Comparison of ENCODE assay signal across 8 cellular contexts in genomic region chr2:74507926-74508520, GRCh38. TPM values are rescaled to one million over a fixed set of nuclear protein-coding genes. Genes with fewer than 3 reads are reported as not detected.
A peak's percentile ranks its signal among the peaks of the same experiment; 100 is the strongest.
DNase-seq lines count a peak whose midpoint lies in the region; ATAC-seq, FAIRE-seq and TF ChIP-seq lines count a peak whose summit lies in the region.

No MANE protein-coding gene starts in this region.

- WGBS in pancreas, 2 donors: 7 to 12% methylated on average over 38 of the region's 38 CpGs

- peak in 2 of 7 experiments; percentile 17 to 22 for DNase-seq in CD8-positive, alpha-beta T cell
- DNase-seq in activated CD4-positive, alpha-beta memory T cell treated with anti-CD3 and anti-CD28 coated beads, Interleukin-2, amount 10 ng/mL, durations not matched to agents 7 days and 5 days: peak; percentile 32
- peak; percentile 49 for DNase-seq in fibroblast of the conjunctiva (ENCODE audit: low read depth)
- peak in 3 of 6 donors; percentile 43 to 67 (median 63) for DNase-seq in pancreas
- no peak for DNase-seq in SIG-M5 treated with dmso at 0.1 percent for 504 hours (lab: John Stamatoyannopoulos, UW; ENCODE audit: unreplicated experiment)

- peaks cover 14% of the 10 kb centered on the region for H3K27me3 ChIP-seq in CD8-positive, alpha-beta T cell (ENCODE audit: insufficient read depth, low read length)
- peaks cover 0 to 11% (median under 1%) of the 10 kb centered on the region in 4 donors for H3K27me3 ChIP-seq in pancreas

- H3K9me3 ChIP-seq in CD8-positive, alpha-beta T cell (ENCODE audit: low read length): no peaks in the 10 kb centered on the region
- H3K9me3 ChIP-seq in KOPT-K1 (ENCODE audit: insufficient read depth, low read length, poor library complexity, severe bottlenecking) (no peaks in the 10 kb centered on the region), pancreas (no peaks in the 10 kb centered on the region)

- POLR2A ChIA-PET in CD8-positive, alpha-beta T cell (lab: Charles Lee): interaction anchor here (1.3 to 1.8 kb wide), 3 partner anchors 18 to 23 kb away, joined by 3 to 8 read pairs (median 5); partner anchors contain the start of genes AUP1, DQX1 and HTRA2
- POLR2A ChIA-PET in activated CD4-positive, alpha-beta memory T cell treated with anti-CD3 and anti-CD28 coated beads, Interleukin-2, amount 10 ng/mL, durations not matched to agents 7 days and 5 days (lab: Charles Lee): interaction anchor here (1.1 to 5.1 kb wide), 7 partner anchors 8 to 50 kb away, joined by 3 to 52 read pairs (median 11); partner anchors contain the start of genes AUP1, CCDC142, HTRA2 and LBX2

- H3K27ac Mint-ChIP-seq in CD8-positive, alpha-beta T cell: peak overlapping the region; percentile 99
- H3K27ac Mint-ChIP-seq in activated CD4-positive, alpha-beta memory T cell treated with anti-CD3 and anti-CD28 coated beads, Interleukin-2, amount 10 ng/mL, durations not matched to agents 7 days and 5 days: peak overlapping the region; percentile 99

- peaks cover 29% of the 10 kb centered on the region for H3K36me3 Mint-ChIP-seq in CD8-positive, alpha-beta T cell
- peaks cover 38% of the 10 kb centered on the region for H3K36me3 Mint-ChIP-seq in activated CD4-positive, alpha-beta memory T cell treated with anti-CD3 and anti-CD28 coated beads, Interleukin-2, amount 10 ng/mL, durations not matched to agents 7 days and 5 days (ENCODE audit: low read depth)

- H3K27me3 Mint-ChIP-seq in CD8-positive, alpha-beta T cell (ENCODE audit: low read depth): peaks cover 54% of the 10 kb centered on the region
- H3K27me3 Mint-ChIP-seq in activated CD4-positive, alpha-beta memory T cell treated with anti-CD3 and anti-CD28 coated beads, Interleukin-2, amount 10 ng/mL, durations not matched to agents 7 days and 5 days: peaks cover 29% of the 10 kb centered on the region

- intact Hi-C loops in CD8-positive, alpha-beta T cell (cut with DNase I, micrococcal nuclease): loop anchor here (1.0 to 10.0 kb wide), 10 partner anchors 21 to 771 kb away; partner anchors contain the start of genes AUP1 (in 2 of the 2), HTRA2 (in 2 of the 2), SEMA4F (in 2 of the 2) and TTC31 (in 2 of the 2)
- intact Hi-C loops in pancreas (cut with DNase I): no loop called here

- peak; percentile 0 for ATAC-seq in CD8-positive, alpha-beta T cell
- peak; percentile 17 for ATAC-seq in GM21360 (IDR thresholded peaks at IDR 0.05; ENCODE audit: unreplicated experiment)
- ATAC-seq in pancreas: peak; percentile 16 to 43 (median 27)
- no peak for ATAC-seq in HG03039 (IDR thresholded peaks at IDR 0.05; ENCODE audit: unreplicated experiment)

- H3K36me3 ChIP-seq in CD8-positive, alpha-beta T cell (ENCODE audit: insufficient read depth, low read length): peaks cover 14% of the 10 kb centered on the region
- H3K36me3 ChIP-seq in KOPT-K1 (ENCODE audit: insufficient read depth, low read length): peaks cover 21% of the 10 kb centered on the region; the same call in 1 of the 2 replicates
- H3K36me3 ChIP-seq in pancreas: no peaks in the 10 kb centered on the region

- no peaks in the 10 kb centered on the region for H3K9me3 Mint-ChIP-seq in CD8-positive, alpha-beta T cell
- H3K9me3 Mint-ChIP-seq in activated CD4-positive, alpha-beta memory T cell treated with anti-CD3 and anti-CD28 coated beads, Interleukin-2, amount 10 ng/mL, durations not matched to agents 7 days and 5 days: no peaks in the 10 kb centered on the region

- peaks cover 25% of the 10 kb centered on the region for H3K4me1 ChIP-seq in CD8-positive, alpha-beta T cell (ENCODE audit: insufficient read depth, low read length)
- H3K4me1 ChIP-seq in pancreas: peaks cover 6 to 29% (median 11%) of the 10 kb centered on the region in 3 donors

- CTCF ChIA-PET in CD8-positive, alpha-beta T cell (lab: Charles Lee): interaction anchor here (0.7 to 3.0 kb wide), 3 partner anchors 24 to 53 kb away, joined by 3 to 9 read pairs (median 3); partner anchors contain the start of genes CCDC142, INO80B and TTC31
- CTCF ChIA-PET in activated CD4-positive, alpha-beta memory T cell treated with anti-CD3 and anti-CD28 coated beads, Interleukin-2, amount 10 ng/mL, durations not matched to agents 7 days and 5 days (lab: Charles Lee): interaction anchor here (1.9 to 2.9 kb wide), 2 partner anchors 77 to 78 kb away, joined by 4 to 10 read pairs; no protein-coding TSS in a partner anchor

- peak overlapping the region; percentile 85 for H3K27ac ChIP-seq in CD8-positive, alpha-beta T cell (ENCODE audit: low read depth, low read length)
- H3K27ac ChIP-seq in KOPT-K1 (ENCODE audit: low read depth, low read length, poor library complexity, severe bottlenecking): peak overlapping the region; percentile 92
- peak overlapping the region; percentile 91 to 98 (median 94) for H3K27ac ChIP-seq in pancreas

- FAIRE-seq in pancreas (lab: Jason Lieb, UNC): no peak

- H3K4me1 Mint-ChIP-seq in CD8-positive, alpha-beta T cell (ENCODE audit: low read depth): peaks cover 47% of the 10 kb centered on the region
- peaks cover 62% of the 10 kb centered on the region for H3K4me1 Mint-ChIP-seq in activated CD4-positive, alpha-beta memory T cell treated with anti-CD3 and anti-CD28 coated beads, Interleukin-2, amount 10 ng/mL, durations not matched to agents 7 days and 5 days

- H3K4me3 ChIP-seq in CD8-positive, alpha-beta T cell (ENCODE audit: low read depth, low read length): peak overlapping the region; percentile 96
- H3K4me3 ChIP-seq in pancreas: peak overlapping the region; percentile 64 to 89 (median 69)

- peak overlapping the region; percentile 99 for H3K4me3 Mint-ChIP-seq in CD8-positive, alpha-beta T cell
- H3K4me3 Mint-ChIP-seq in activated CD4-positive, alpha-beta memory T cell treated with anti-CD3 and anti-CD28 coated beads, Interleukin-2, amount 10 ng/mL, durations not matched to agents 7 days and 5 days: peak overlapping the region; percentile 97

- TF ChIP-seq CTCF in CD8-positive, alpha-beta T cell (IDR thresholded peaks at IDR 0.05): no peak
- no peak for TF ChIP-seq CTCF in pancreas (IDR thresholded peaks at IDR 0.05)

RNA-seq across cellular contexts. Expression of gene PCGF1, which starts 0.5 kb away (rescaled TPM):
- total RNA-seq in CD8-positive, alpha-beta T cell: 10 to 100 TPM; 18.6 to 22.9 TPM
- total RNA-seq in activated CD4-positive, alpha-beta memory T cell treated with anti-CD3 and anti-CD28 coated beads, Interleukin-2, amount 10 ng/mL, durations not matched to agents 7 days and 5 days: 10 to 100 TPM; 23.0 to 31.4 TPM
- total RNA-seq in pancreas: 10 to 100 TPM in 4 of 6 donors, 1 to 10 TPM in 2; 8.8 to 14.9 (median 11.0) TPM
- polyA plus RNA-seq in pancreas: 10 to 100 TPM; 14.2 to 16.4 TPM

RNA-seq across cellular contexts. Expression of gene TLX2, which starts 6.2 kb away (rescaled TPM):
- not detected for total RNA-seq in CD8-positive, alpha-beta T cell
- total RNA-seq in activated CD4-positive, alpha-beta memory T cell treated with anti-CD3 and anti-CD28 coated beads, Interleukin-2, amount 10 ng/mL, durations not matched to agents 7 days and 5 days: 1 to 10 TPM; 2.6 to 3.3 TPM
- total RNA-seq in pancreas: not detected
- under 1 TPM in 1 of 2 donors, not detected in 1; 0.12 TPM for polyA plus RNA-seq in pancreas

RNA-seq across cellular contexts. Expression of gene LBX2, which starts 8.6 kb away (rescaled TPM):
- not detected for total RNA-seq in CD8-positive, alpha-beta T cell
- total RNA-seq in activated CD4-positive, alpha-beta memory T cell treated with anti-CD3 and anti-CD28 coated beads, Interleukin-2, amount 10 ng/mL, durations not matched to agents 7 days and 5 days: 1 to 10 TPM; 1.2 to 1.8 TPM
- total RNA-seq in pancreas: 1 to 10 TPM in 3 of 6 donors, under 1 TPM in 3; 0.21 to 2.3 (median 0.85) TPM
- 1 to 10 TPM; 1.3 TPM for polyA plus RNA-seq in pancreas

RNA-seq across cellular contexts. Expression of gene DQX1, which starts 18.0 kb away (rescaled TPM):
- under 1 TPM in 1 of 2 experiments, not detected in 1; 0.17 TPM for total RNA-seq in CD8-positive, alpha-beta T cell
- under 1 TPM; 0.33 to 0.45 TPM for total RNA-seq in activated CD4-positive, alpha-beta memory T cell treated with anti-CD3 and anti-CD28 coated beads, Interleukin-2, amount 10 ng/mL, durations not matched to agents 7 days and 5 days
- total RNA-seq in pancreas: under 1 TPM in 1 of 6 donors, not detected in 5; 0.16 TPM
- polyA plus RNA-seq in pancreas: under 1 TPM; 0.07 to 0.15 TPM

RNA-seq across cellular contexts. Expression of gene AUP1, which starts 21.5 kb away (rescaled TPM):
- total RNA-seq in CD8-positive, alpha-beta T cell: 100 to 1,000 TPM; 201 to 202 TPM
- total RNA-seq in activated CD4-positive, alpha-beta memory T cell treated with anti-CD3 and anti-CD28 coated beads, Interleukin-2, amount 10 ng/mL, durations not matched to agents 7 days and 5 days: 100 to 1,000 TPM; 118 to 119 TPM
- 10 to 100 TPM; 62.1 to 91.0 (median 67.9) TPM for total RNA-seq in pancreas
- 100 to 1,000 TPM; 246 to 258 TPM for polyA plus RNA-seq in pancreas

Comparison
In these comparisons a context has a peak if more than half of its experiments do, and no peak if none do; other contexts are left out.
1. intact Hi-C loops: an anchor here in CD8-positive, alpha-beta T cell (1.0 to 10.0 kb wide); none called in pancreas.